ENCODE assay signal across 28 cellular contexts in the genomic region with DNA sequence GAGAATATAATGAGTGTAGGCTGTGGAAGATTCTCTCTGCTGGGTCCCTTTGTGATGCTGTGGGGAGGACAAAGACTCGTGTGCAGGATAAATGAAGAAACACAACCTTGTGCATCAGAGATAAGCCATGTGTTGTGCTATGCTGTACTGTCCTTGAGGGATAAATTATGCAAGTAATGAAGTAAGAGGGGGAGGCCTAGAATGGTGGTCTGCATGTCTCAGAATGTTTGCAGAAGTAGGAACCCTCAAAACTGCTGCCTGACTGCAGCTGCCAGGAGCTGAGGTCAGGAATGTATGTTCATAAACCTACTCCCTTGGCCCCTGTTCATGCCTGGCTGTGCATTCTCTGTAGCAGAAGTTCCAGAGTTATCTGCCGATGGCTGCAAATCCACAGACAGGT.
"Had no signal": no experiment of that assay in that cellular context is flagged by ENCODE, and none has a peak within 500 bp of the region (broad histone marks: within the 10 kb centered on the region; RNA-seq: fewer than 3 reads in every experiment).

No MANE protein-coding gene starts in this region.

- H3K27me3 ChIP-seq: brain microvascular endothelial cell, cardiac muscle cell, MG63, Peyer's patch had no signal

- H3K9me3 Mint-ChIP-seq: activated T-cell treated with anti-CD3 and anti-CD28 coated beads, Interleukin-2, amount 50 U/mL, for 24 hours; T-helper 1 cell treated with Interleukin-12 subunit alpha and Interleukin-12 subunit beta and Interleukin-4 antibody, amounts not matched to agents 30 μg/mL and 1 μg/mL, for 36 hours; WTC11 had no signal

- H3K9ac ChIP-seq: KMS-11 had no signal

- H3K4me2 ChIP-seq: KMS-11 had no signal

- DNase-seq: activated CD4-positive, alpha-beta T cell treated with anti-CD3 and anti-CD28 coated beads for 48 hours; activated CD4-positive, alpha-beta T cell treated with anti-CD3 and anti-CD28 coated beads, Interleukin-2, amount 50 U/mL, for 4 hours; activated CD4-positive, CD25-positive, alpha-beta regulatory T cell treated with anti-CD3 and anti-CD28 coated beads, Interleukin-2, amount 50 U/mL, for 72 hours; activated CD8-positive, alpha-beta T cell treated with anti-CD3 and anti-CD28 coated beads, Interleukin-2, amount 10 ng/mL, durations not matched to agents 7 days and 5 days; activated effector memory CD4-positive, alpha-beta T cell treated with anti-CD3 and anti-CD28 coated beads, Interleukin-2, amount 50 U/mL, for 16 hours; activated naive CD4-positive, alpha-beta T cell treated with Interleukin-2 at 50 U/mL for 16 hours; activated T-cell treated with anti-CD3 and anti-CD28 coated beads, Interleukin-2, amount 50 U/mL, for 24 hours; brain microvascular endothelial cell; MG63; NCI-H1092 treated with DMSO at 0.1 percent for 48 hours; NCI-H1417 treated with DMSO at 0.1 percent for 48 hours; NCI-H1694; NCI-H2029; NCI-H2107; NCI-H2171 treated with DMSO at 0.1 percent for 48 hours; NCI-H345; NCI-H510A; NCI-H526 treated with DMSO at 0.1 percent for 48 hours; NCI-H82; NK-92 treated with Interleukin-12 subunit alpha and Interleukin-12 subunit beta, amount 100 ng/mL, for 24 hours; Peyer's patch; Right ventricle myocardium superior had no signal

- H3K9me3 ChIP-seq: MG63, Peyer's patch had no signal

- H3K27ac Mint-ChIP-seq: activated CD8-positive, alpha-beta T cell treated with anti-CD3 and anti-CD28 coated beads, Interleukin-2, amount 10 ng/mL, durations not matched to agents 7 days and 5 days; activated naive CD8-positive, alpha-beta T cell; activated T-cell treated with anti-CD3 and anti-CD28 coated beads, Interleukin-2, amount 50 U/mL, for 24 hours; T-helper 1 cell treated with Interleukin-12 subunit alpha and Interleukin-12 subunit beta and Interleukin-4 antibody, amounts not matched to agents 30 μg/mL and 1 μg/mL, for 36 hours; WTC11 had no signal

- H3K27ac ChIP-seq: brain microvascular endothelial cell, cardiac muscle cell, KMS-11, Peyer's patch, RWPE1 had no signal

- H3K36me3 ChIP-seq: brain microvascular endothelial cell, cardiac muscle cell, MG63, Peyer's patch had no signal

- H3K4me3 ChIP-seq: cardiac muscle cell, MG63, Peyer's patch had no signal

- H3K4me3 Mint-ChIP-seq: activated CD8-positive, alpha-beta T cell treated with anti-CD3 and anti-CD28 coated beads, Interleukin-2, amount 10 ng/mL, durations not matched to agents 7 days and 5 days; activated naive CD8-positive, alpha-beta T cell; activated T-cell treated with anti-CD3 and anti-CD28 coated beads, Interleukin-2, amount 50 U/mL, for 24 hours; T-helper 1 cell treated with Interleukin-12 subunit alpha and Interleukin-12 subunit beta and Interleukin-4 antibody, amounts not matched to agents 30 μg/mL and 1 μg/mL, for 36 hours; WTC11 had no signal

- ATAC-seq: activated CD8-positive, alpha-beta T cell treated with anti-CD3 and anti-CD28 coated beads, Interleukin-2, amount 10 ng/mL, durations not matched to agents 7 days and 5 days; WTC11 had no signal

- H3K36me3 Mint-ChIP-seq: activated naive CD8-positive, alpha-beta T cell; WTC11 had no signal
